Comparison of ENCODE assay signal across 8 cellular contexts in genomic region chr6:26103141-26103769, GRCh38. TPM values are rescaled to one million over a fixed set of nuclear protein-coding genes. Genes with fewer than 3 reads are reported as not detected.
A peak's percentile ranks its signal among the peaks of the same experiment; 100 is the strongest.
DNase-seq lines count a peak whose midpoint lies in the region; ATAC-seq lines count a peak whose summit lies in the region.

No MANE protein-coding gene starts in this region.

- H3K36me3 Mint-ChIP-seq in activated CD4-positive, alpha-beta T cell treated with anti-CD3 and anti-CD28 coated beads, Interleukin-2, amount 10 ng/mL, durations not matched to agents 24 days and 14 days (ENCODE audit: low read depth): peaks cover 2% of the 10 kb centered on the region
- H3K36me3 Mint-ChIP-seq in activated naive CD8-positive, alpha-beta T cell: no peaks in the 10 kb centered on the region

- intact Hi-C loops in activated CD4-positive, alpha-beta T cell treated with anti-CD3 and anti-CD28 coated beads, Interleukin-2, amount 10 ng/mL, durations not matched to agents 24 days and 14 days (cut with micrococcal nuclease): loop anchor here (1.0 to 2.0 kb wide), 3 partner anchors 16 to 71 kb away; partner anchors contain the start of gene HFE
- intact Hi-C loops in right cardiac atrium (cut with DNase I): no loop called here

- peak overlapping the region; percentile 85 for H3K4me3 Mint-ChIP-seq in activated CD4-positive, alpha-beta T cell treated with anti-CD3 and anti-CD28 coated beads, Interleukin-2, amount 10 ng/mL, durations not matched to agents 24 days and 14 days
- peak overlapping the region; percentile 91 for H3K4me3 Mint-ChIP-seq in activated naive CD8-positive, alpha-beta T cell

- WGBS in right cardiac atrium: 17% methylated on average over 9 of the region's 9 CpGs

- peaks cover 5% of the 10 kb centered on the region for H3K27me3 Mint-ChIP-seq in activated CD4-positive, alpha-beta T cell treated with anti-CD3 and anti-CD28 coated beads, Interleukin-2, amount 10 ng/mL, durations not matched to agents 24 days and 14 days
- H3K27me3 Mint-ChIP-seq in activated naive CD8-positive, alpha-beta T cell: no peaks in the 10 kb centered on the region

- H3K4me1 ChIP-seq in right cardiac atrium (ENCODE audit: control insufficient read depth, insufficient read depth, low read length): no peaks in the 10 kb centered on the region

- DNase-seq in activated CD4-positive, alpha-beta T cell treated with anti-CD3 and anti-CD28 coated beads, Interleukin-2, amount 10 ng/mL, durations not matched to agents 24 days and 14 days: no peak
- no peak for DNase-seq in activated CD4-positive, alpha-beta T cell treated with anti-CD3 and anti-CD28 coated beads, Interleukin-2, amount 50 U/mL, for 1 hour
- no peak for DNase-seq in right cardiac atrium
- DNase-seq in stimulated activated naive CD8-positive, alpha-beta T cell treated with anti-CD3 and anti-CD28 coated beads, Interleukin-15, Interleukin-2, amounts not matched to agents 100 U/mL and 50 U/mL, for 24 hours: no peak
- no peak for DNase-seq in DMS153 (lab: John Stamatoyannopoulos, UW)
- DNase-seq in NCI-H1417 treated with DMSO at 0.1 percent for 48 hours (lab: John Stamatoyannopoulos, UW): no peak

- no peaks in the 10 kb centered on the region for H3K9me3 ChIP-seq in right cardiac atrium (ENCODE audit: control insufficient read depth, low read length)

- H3K4me3 ChIP-seq in right cardiac atrium (ENCODE audit: low read length): peak overlapping the region; percentile 63

- peak overlapping the region; percentile 52 for H3K27ac ChIP-seq in right cardiac atrium (ENCODE audit: low read length)

- ATAC-seq in HG03342 (IDR thresholded peaks at IDR 0.05; ENCODE audit: unreplicated experiment): peak; percentile 60
- peak; percentile 98 for ATAC-seq in right cardiac atrium
- peak; percentile 80 for ATAC-seq in stimulated activated naive CD8-positive, alpha-beta T cell treated with anti-CD3 and anti-CD28 coated beads, Interleukin-15, Interleukin-2, amounts not matched to agents 100 U/mL and 50 U/mL, for 24 hours

- peak overlapping the region; percentile 94 for H3K27ac Mint-ChIP-seq in activated CD4-positive, alpha-beta T cell treated with anti-CD3 and anti-CD28 coated beads, Interleukin-2, amount 10 ng/mL, durations not matched to agents 24 days and 14 days
- peak overlapping the region; percentile 97 for H3K27ac Mint-ChIP-seq in activated naive CD8-positive, alpha-beta T cell

- no peaks in the 10 kb centered on the region for H3K27me3 ChIP-seq in right cardiac atrium (ENCODE audit: control insufficient read depth, insufficient read depth)

- H3K4me1 Mint-ChIP-seq in activated CD4-positive, alpha-beta T cell treated with anti-CD3 and anti-CD28 coated beads, Interleukin-2, amount 10 ng/mL, durations not matched to agents 24 days and 14 days: peaks cover 19% of the 10 kb centered on the region
- H3K4me1 Mint-ChIP-seq in activated naive CD8-positive, alpha-beta T cell (ENCODE audit: low read depth): peaks cover 18% of the 10 kb centered on the region

- H3K9me3 Mint-ChIP-seq in activated CD4-positive, alpha-beta T cell treated with anti-CD3 and anti-CD28 coated beads, Interleukin-2, amount 10 ng/mL, durations not matched to agents 24 days and 14 days: no peaks in the 10 kb centered on the region
- H3K9me3 Mint-ChIP-seq in activated naive CD8-positive, alpha-beta T cell (ENCODE audit: low read depth): no peaks in the 10 kb centered on the region

RNA-seq across cellular contexts. Expression of gene HFE, which starts 16.0 kb away (rescaled TPM):
- 0.12 and 0.50 TPM in 2 replicates for total RNA-seq in activated CD4-positive, alpha-beta T cell treated with anti-CD3 and anti-CD28 coated beads, Interleukin-2, amount 10 ng/mL, durations not matched to agents 24 days and 14 days
- total RNA-seq in right cardiac atrium: 10 to 100 TPM in 1 of 4 donors, 1 to 10 TPM in 3; 4.3 to 13.2 (median 8.4) TPM
- polyA plus RNA-seq in right cardiac atrium: 5.3 TPM
